14 cellular contexts compared by ENCODE assay signal in genomic region chr11:86091566-86091965, GRCh38. TPM values are rescaled to one million over a fixed set of nuclear protein-coding genes. Genes with fewer than 3 reads are reported as not detected.
DNase-seq lines count a peak whose midpoint lies in the region; ATAC-seq and TF ChIP-seq lines count a peak whose summit lies in the region.
"Had no signal": no experiment of that assay in that cellular context is flagged by ENCODE, and none has a peak within 500 bp of the region (broad histone marks: within the 10 kb centered on the region; RNA-seq: fewer than 3 reads in every experiment).

No MANE protein-coding gene starts in this region.

- peak overlapping the region; percentile 56 for H2AFZ ChIP-seq in fibroblast of lung (ENCODE audit: low read length)
- H2AFZ ChIP-seq: GM23338, parathyroid adenoma had no signal

- POLR2A ChIA-PET in Caco-2 (lab: Charles Lee) = no interaction called here

- no peaks in the 10 kb centered on the region for H3K27me3 ChIP-seq in Caco-2 (replicated peaks; ENCODE audit: control insufficient read depth, insufficient read depth, low read length)
- H3K27me3 ChIP-seq in RWPE2 (ENCODE audit: insufficient read depth, poor library complexity, severe bottlenecking) = no peaks in the 10 kb centered on the region
- H3K27me3 ChIP-seq in fibroblast of lung (ENCODE audit: control insufficient read depth, insufficient read depth, low read length) = no peaks in the 10 kb centered on the region
- H3K27me3 ChIP-seq in prostate gland (replicated peaks; ENCODE audit: insufficient read depth) = no peaks in the 10 kb centered on the region
- H3K27me3 ChIP-seq in colonic mucosa = no peaks in the 10 kb centered on the region

- H3K27ac Mint-ChIP-seq in Caco-2 (ENCODE audit: unreplicated experiment) = peak overlapping the region; percentile 1
- no peak overlapping the region for H3K27ac Mint-ChIP-seq in progenitor cell of endocrine pancreas
- H3K27ac Mint-ChIP-seq: CD4-positive, alpha-beta memory T cell; GM23338 had no signal

- H3K27me3 Mint-ChIP-seq in Caco-2 (ENCODE audit: insufficient read depth, unreplicated experiment) (no peaks in the 10 kb centered on the region), progenitor cell of endocrine pancreas (no peaks in the 10 kb centered on the region)
- peaks cover 3% of the 10 kb centered on the region for H3K27me3 Mint-ChIP-seq in activated T-cell treated with anti-CD3 and anti-CD28 coated beads, Interleukin-2, amount 50 U/mL, for 4 hours (ENCODE audit: low read depth)

- no peaks in the 10 kb centered on the region for H4K20me1 ChIP-seq in fibroblast of lung (ENCODE audit: control insufficient read depth, extremely low read depth, insufficient read depth, low read length)

- H3K9ac ChIP-seq in fibroblast of lung (ENCODE audit: insufficient read depth, low read length) (no peak overlapping the region), colonic mucosa (ENCODE audit: low read depth in 2 of 2, low read length in 2 of 2) (no peak overlapping the region)
- H3K9ac ChIP-seq: parathyroid adenoma had no signal

- H3K4me1 ChIP-seq in Caco-2 = peaks cover 17% of the 10 kb centered on the region
- H3K4me1 ChIP-seq in RWPE2 (ENCODE audit: insufficient read depth, poor library complexity, severe bottlenecking) = no peaks in the 10 kb centered on the region
- peaks cover 4% of the 10 kb centered on the region for H3K4me1 ChIP-seq in fibroblast of lung (ENCODE audit: control insufficient read depth, extremely low read depth, insufficient read depth, low read length)
- H3K4me1 ChIP-seq in prostate gland (replicated peaks) = no peaks in the 10 kb centered on the region
- no peaks in the 10 kb centered on the region for H3K4me1 ChIP-seq in colonic mucosa
- H3K4me1 ChIP-seq: parathyroid adenoma had no signal

- H3K4me1 Mint-ChIP-seq in Caco-2 (ENCODE audit: low read depth, unreplicated experiment) (peaks cover 13% of the 10 kb centered on the region), progenitor cell of endocrine pancreas (ENCODE audit: low read depth) (no peaks in the 10 kb centered on the region)
- no peaks in the 10 kb centered on the region for H3K4me1 Mint-ChIP-seq in activated T-cell treated with anti-CD3 and anti-CD28 coated beads, Interleukin-2, amount 50 U/mL, for 4 hours (ENCODE audit: low read depth)
- H3K4me1 Mint-ChIP-seq: CD4-positive, alpha-beta memory T cell had no signal

- WGBS in prostate gland = 28% methylated on average over 2 of the region's 2 CpGs

- no peak for TF ChIP-seq CTCF in Caco-2 (IDR thresholded peaks at IDR 0.05; ENCODE audit: insufficient read depth in 1 of 2, low read depth in 1 of 2, low read length in 1 of 2, severe bottlenecking in 1 of 2, unreplicated experiment in 1 of 2)
- TF ChIP-seq CTCF in RWPE2 (IDR thresholded peaks at IDR 0.05; ENCODE audit: poor library complexity, severe bottlenecking) = no peak
- no peak for TF ChIP-seq CTCF in fibroblast of lung (conservative IDR thresholded peaks at IDR 0.05 in 1 of 2, IDR thresholded peaks at IDR 0.05 in 1 of 2; ENCODE audit: low read depth in 1 of 2, low read length in 2 of 2)
- TF ChIP-seq CTCF in prostate gland (IDR thresholded peaks at IDR 0.05) = no peak
- no peak for TF ChIP-seq CTCF in progenitor cell of endocrine pancreas (IDR thresholded peaks at IDR 0.05; ENCODE audit: unreplicated experiment)
- no peak for TF ChIP-seq CTCF in colonic mucosa (IDR thresholded peaks at IDR 0.05)

- H3K4me3 ChIP-seq in Caco-2 (ENCODE audit: low read depth, low read length) (no peak overlapping the region), RWPE2 (ENCODE audit: severe bottlenecking) (no peak overlapping the region), fibroblast of lung (replicated peaks in 1 of 4; ENCODE audit: control extremely low read depth in 1 of 4, insufficient read depth in 1 of 4, low read depth in 3 of 4, low read length in 4 of 4) (no peak overlapping the region), prostate gland (no peak overlapping the region), colonic mucosa (no peak overlapping the region)
- H3K4me3 ChIP-seq: GM23338 had no signal

- H3K9me3 ChIP-seq in Caco-2 (no peaks in the 10 kb centered on the region), RWPE2 (ENCODE audit: severe bottlenecking) (no peaks in the 10 kb centered on the region), fibroblast of lung (ENCODE audit: control insufficient read depth, insufficient read depth, low read depth, low read length) (no peaks in the 10 kb centered on the region), prostate gland (no peaks in the 10 kb centered on the region), colonic mucosa (no peaks in the 10 kb centered on the region)

- H3K27ac ChIP-seq in RWPE2 (ENCODE audit: poor library complexity, severe bottlenecking) = no peak overlapping the region
- H3K27ac ChIP-seq in fibroblast of lung (ENCODE audit: insufficient read depth, low read length) = peak overlapping the region; percentile 22
- no peak overlapping the region for H3K27ac ChIP-seq in prostate gland
- no peak overlapping the region for H3K27ac ChIP-seq in colonic mucosa
- H3K27ac ChIP-seq: parathyroid adenoma had no signal

- TF ChIP-seq POLR2A in prostate gland (IDR thresholded peaks at IDR 0.05) = no peak

- H3K79me2 ChIP-seq in fibroblast of lung (ENCODE audit: control insufficient read depth, insufficient read depth, low read length) = no peaks in the 10 kb centered on the region
- H3K79me2 ChIP-seq: parathyroid adenoma had no signal

- DNase-seq in Caco-2 (no peak), RWPE2 (ENCODE audit: low spot score) (no peak), fibroblast of lung (ENCODE audit: low read depth in 2 of 2) (peak; percentile 32 to 91), prostate gland (ENCODE audit: low spot score) (peak; percentile 6), progenitor cell of endocrine pancreas (ENCODE audit: low spot score, unreplicated experiment) (no peak), colonic mucosa (no peak)
- DNase-seq in activated T-cell treated with anti-CD3 and anti-CD28 coated beads, Interleukin-2, amount 50 U/mL, for 4 hours = no peak
- DNase-seq: CD4-positive, alpha-beta memory T cell; NCI-H187 treated with DMSO at 0.1 percent for 48 hours; T1000 had no signal

- intact Hi-C loops in Caco-2 (cut with micrococcal nuclease; ENCODE audit: unreplicated experiment) (no loop called here), prostate gland (cut with DNase I) (no loop called here), colonic mucosa (cut with DNase I) (no loop called here)

- peak; percentile 25; the same call in 1 of the 3 replicates for ATAC-seq in RWPE2 (ENCODE audit: low read depth)
- ATAC-seq in activated T-cell treated with anti-CD3 and anti-CD28 coated beads, Interleukin-2, amount 50 U/mL, for 4 hours = no peak
- no peak for ATAC-seq in GM19455 (IDR thresholded peaks at IDR 0.05; ENCODE audit: unreplicated experiment)
- ATAC-seq: GM23338 had no signal

- H3K36me3 ChIP-seq in Caco-2 (ENCODE audit: control insufficient read depth, insufficient read depth, low read length) = no peaks in the 10 kb centered on the region
- no peaks in the 10 kb centered on the region for H3K36me3 ChIP-seq in RWPE2 (ENCODE audit: low read depth)
- no peaks in the 10 kb centered on the region for H3K36me3 ChIP-seq in fibroblast of lung (ENCODE audit: control insufficient read depth, insufficient read depth, low read length)
- H3K36me3 ChIP-seq in prostate gland = no peaks in the 10 kb centered on the region
- no peaks in the 10 kb centered on the region for H3K36me3 ChIP-seq in colonic mucosa

- BruUV-seq in Caco-2 (replicated peaks; lab: Mats Ljungman, UMichigan) = no TSS peak

- H3K4me3 Mint-ChIP-seq in Caco-2 (ENCODE audit: unreplicated experiment) (no peak overlapping the region), progenitor cell of endocrine pancreas (ENCODE audit: low read depth) (no peak overlapping the region)
- no peak overlapping the region for H3K4me3 Mint-ChIP-seq in activated T-cell treated with anti-CD3 and anti-CD28 coated beads, Interleukin-2, amount 50 U/mL, for 4 hours
- H3K4me3 Mint-ChIP-seq: activated T-helper 1 cell treated with anti-CD3 and anti-CD28 coated beads, Interleukin-12 subunit alpha, Interleukin-12 subunit beta, Interleukin-2, Interleukin-4 antibody, amounts not matched to agents 30 ng/mL and 10 ng/mL and 1 ng/mL, durations not matched to agents 14 hours and 24 hours and 36 hours; CD4-positive, alpha-beta memory T cell; GM23338 had no signal

- CTCF ChIA-PET in Caco-2 (lab: Charles Lee) = no interaction called here

- H3K36me3 Mint-ChIP-seq in Caco-2 (ENCODE audit: insufficient read depth, unreplicated experiment) = no peaks in the 10 kb centered on the region
- no peaks in the 10 kb centered on the region for H3K36me3 Mint-ChIP-seq in progenitor cell of endocrine pancreas (ENCODE audit: insufficient read depth)
- no peaks in the 10 kb centered on the region for H3K36me3 Mint-ChIP-seq in activated T-cell treated with anti-CD3 and anti-CD28 coated beads, Interleukin-2, amount 50 U/mL, for 4 hours (ENCODE audit: insufficient read depth)
- H3K36me3 Mint-ChIP-seq: CD4-positive, alpha-beta memory T cell had no signal

- H3K9me3 Mint-ChIP-seq in Caco-2 (ENCODE audit: unreplicated experiment) = no peaks in the 10 kb centered on the region
- H3K9me3 Mint-ChIP-seq in progenitor cell of endocrine pancreas (ENCODE audit: low read depth) = no peaks in the 10 kb centered on the region
- H3K9me3 Mint-ChIP-seq in activated T-cell treated with anti-CD3 and anti-CD28 coated beads, Interleukin-2, amount 50 U/mL, for 4 hours = no peaks in the 10 kb centered on the region
- H3K9me3 Mint-ChIP-seq: activated T-helper 1 cell treated with anti-CD3 and anti-CD28 coated beads, Interleukin-12 subunit alpha, Interleukin-12 subunit beta, Interleukin-2, Interleukin-4 antibody, amounts not matched to agents 30 ng/mL and 10 ng/mL and 1 ng/mL, durations not matched to agents 14 hours and 24 hours and 36 hours; GM23338 had no signal

- H3K4me2 ChIP-seq in fibroblast of lung (ENCODE audit: extremely low read depth, insufficient read depth, low read length) = peak overlapping the region; percentile 28
- H3K4me2 ChIP-seq: GM23338 had no signal

RNA-seq across cellular contexts. Expression of gene PICALM, which starts 22.7 kb away (rescaled TPM):
- 321 and 331 TPM in 2 replicates for total RNA-seq in Caco-2 (2022)
- 263 and 291 TPM in 2 replicates for total RNA-seq in fibroblast of lung
- polyA plus RNA-seq in fibroblast of lung = 264 and 322 TPM in 2 replicates
- 149 and 165 TPM in 2 replicates for polyA plus RNA-seq in fibroblast of lung (2012)
- polyA minus RNA-seq in fibroblast of lung (ENCODE audit: low replicate concordance) = 183 and 218 TPM in 2 replicates
- 100 to 1,000 TPM; 144 to 206 TPM for total RNA-seq in prostate gland
- total RNA-seq in progenitor cell of endocrine pancreas = 129 and 133 TPM in 2 replicates
- total RNA-seq in activated T-cell treated with anti-CD3 and anti-CD28 coated beads, Interleukin-2, amount 50 U/mL, for 4 hours = 100 to 1,000 TPM in 1 of 3 donors, 10 to 100 TPM in 2; 96.2 to 105 (median 97.6) TPM
- 100 to 1,000 TPM; 116 to 162 TPM for total RNA-seq in colonic mucosa

Comparison
In these comparisons a context has a peak if more than half of its experiments do, and no peak if none do; other contexts are left out.
1. DNase-seq: peak in fibroblast of lung (2 of 2) and prostate gland (single experiment); none in Caco-2 (0 of 2), RWPE2 (single experiment), progenitor cell of endocrine pancreas (single experiment), activated T-cell treated with anti-CD3 and anti-CD28 coated beads, Interleukin-2, amount 50 U/mL, for 4 hours (single experiment) and colonic mucosa (single experiment).